ENCODE assay signal across 14 cellular contexts in the genomic region with DNA sequence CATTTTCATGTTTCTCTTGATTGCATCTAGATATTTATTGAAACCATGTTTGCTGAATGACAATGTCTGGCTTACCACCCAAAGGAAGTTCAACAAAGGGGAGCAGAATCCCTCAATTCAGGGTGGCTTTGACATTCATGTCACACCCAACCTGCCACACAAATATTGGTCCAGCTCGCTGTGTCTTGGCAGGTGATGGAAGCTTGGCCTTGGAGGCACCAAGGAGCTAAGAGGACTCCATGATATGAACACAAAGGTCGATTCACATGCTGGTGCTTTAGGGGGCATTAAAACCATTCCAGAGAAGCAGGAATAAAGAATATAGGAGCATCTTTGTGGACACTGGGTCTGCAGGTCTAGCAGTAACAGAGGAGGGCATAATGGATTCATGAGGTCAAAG.
DNase-seq lines count a peak whose midpoint lies in the region; ATAC-seq and TF ChIP-seq lines count a peak whose summit lies in the region.
"Had no signal": no experiment of that assay in that cellular context is flagged by ENCODE, and none has a peak within 500 bp of the region (broad histone marks: within the 10 kb centered on the region; RNA-seq: fewer than 3 reads in every experiment).

No MANE protein-coding gene starts in this region.

- H3K4me3 ChIP-seq in Jurkat, Clone E6-1 (ENCODE audit: low read length), result peak overlapping the region; percentile 40
- peak overlapping the region; percentile 33 for H3K4me3 ChIP-seq in naive thymus-derived CD4-positive, alpha-beta T cell (ENCODE audit: low read length)
- no peak overlapping the region for H3K4me3 ChIP-seq in coronary artery
- H3K4me3 ChIP-seq: adrenal gland, cardiac muscle cell, upper lobe of right lung had no signal

- no peaks in the 10 kb centered on the region for H3K27me3 Mint-ChIP-seq in T-helper 2 cell treated with Interferon-gamma antibody and Interleukin-4, amounts not matched to agents 5 μg/mL and 100 μg/mL, for 36 hours (ENCODE audit: low read depth)
- H3K27me3 Mint-ChIP-seq in activated T-helper 2 cell treated with anti-CD3 and anti-CD28 coated beads, Interferon-gamma antibody, Interleukin-2, Interleukin-4, amounts not matched to agents 10 μg/mL and 5 μg/mL and 100 μg/mL, durations not matched to agents 14 hours and 24 hours and 36 hours (ENCODE audit: low read depth), result no peaks in the 10 kb centered on the region
- no peaks in the 10 kb centered on the region for H3K27me3 Mint-ChIP-seq in naive thymus-derived CD4-positive, alpha-beta T cell

- no peak for TF ChIP-seq CTCF in coronary artery (IDR thresholded peaks at IDR 0.05)

- no peaks in the 10 kb centered on the region for H3K36me3 ChIP-seq in naive thymus-derived CD4-positive, alpha-beta T cell (ENCODE audit: control insufficient read depth in 2 of 3, insufficient read depth in 3 of 3, low read length in 3 of 3)
- H3K36me3 ChIP-seq: adrenal gland, cardiac muscle cell, upper lobe of right lung had no signal

- H3K4me3 Mint-ChIP-seq in T-helper 2 cell treated with Interferon-gamma antibody and Interleukin-4, amounts not matched to agents 5 μg/mL and 100 μg/mL, for 36 hours, result peak overlapping the region; percentile 76
- peak overlapping the region; percentile 72 for H3K4me3 Mint-ChIP-seq in activated T-helper 2 cell treated with anti-CD3 and anti-CD28 coated beads, Interferon-gamma antibody, Interleukin-2, Interleukin-4, amounts not matched to agents 10 μg/mL and 5 μg/mL and 100 μg/mL, durations not matched to agents 14 hours and 24 hours and 36 hours (ENCODE audit: low read depth)
- peak overlapping the region; percentile 39 to 88 (median 78) for H3K4me3 Mint-ChIP-seq in naive thymus-derived CD4-positive, alpha-beta T cell
- H3K4me3 Mint-ChIP-seq: H9 had no signal

- H3K9me3 Mint-ChIP-seq in T-helper 2 cell treated with Interferon-gamma antibody and Interleukin-4, amounts not matched to agents 5 μg/mL and 100 μg/mL, for 36 hours, result no peaks in the 10 kb centered on the region
- H3K9me3 Mint-ChIP-seq in activated T-helper 2 cell treated with anti-CD3 and anti-CD28 coated beads, Interferon-gamma antibody, Interleukin-2, Interleukin-4, amounts not matched to agents 10 μg/mL and 5 μg/mL and 100 μg/mL, durations not matched to agents 14 hours and 24 hours and 36 hours, result no peaks in the 10 kb centered on the region
- H3K9me3 Mint-ChIP-seq in naive thymus-derived CD4-positive, alpha-beta T cell, result peaks cover 0 to 6% (median 0%) of the 10 kb centered on the region in 11 donors
- H3K9me3 Mint-ChIP-seq: H9 had no signal

- CTCF ChIA-PET in naive thymus-derived CD4-positive, alpha-beta T cell (lab: Charles Lee), result interaction anchor here (0.9 to 3.7 kb wide), 7 partner anchors 41 to 116 kb away, joined by 3 to 26 read pairs (median 5); a partner anchor contains a TSS

- POLR2A ChIA-PET in naive thymus-derived CD4-positive, alpha-beta T cell (lab: Charles Lee), result interaction anchor here (0.6 to 4.4 kb wide), 19 partner anchors 12 to 116 kb away, joined by 3 to 36 read pairs (median 5); no protein-coding TSS in a partner anchor

- H3K36me3 Mint-ChIP-seq in T-helper 2 cell treated with Interferon-gamma antibody and Interleukin-4, amounts not matched to agents 5 μg/mL and 100 μg/mL, for 36 hours (ENCODE audit: low read depth), result peaks cover 19% of the 10 kb centered on the region
- H3K36me3 Mint-ChIP-seq in activated T-helper 2 cell treated with anti-CD3 and anti-CD28 coated beads, Interferon-gamma antibody, Interleukin-2, Interleukin-4, amounts not matched to agents 10 μg/mL and 5 μg/mL and 100 μg/mL, durations not matched to agents 14 hours and 24 hours and 36 hours (ENCODE audit: low read depth), result peaks cover 19% of the 10 kb centered on the region
- peaks cover 0 to 13% (median under 1%) of the 10 kb centered on the region in 5 donors for H3K36me3 Mint-ChIP-seq in naive thymus-derived CD4-positive, alpha-beta T cell

- peak overlapping the region; percentile 81 for H3K27ac ChIP-seq in naive thymus-derived CD4-positive, alpha-beta T cell (ENCODE audit: low read depth, low read length)
- H3K27ac ChIP-seq in coronary artery, result no peak overlapping the region
- H3K27ac ChIP-seq: adrenal gland, cardiac muscle cell, upper lobe of right lung had no signal

- no peaks in the 10 kb centered on the region for H3K9me3 ChIP-seq in naive thymus-derived CD4-positive, alpha-beta T cell (ENCODE audit: control insufficient read depth in 2 of 3, low read length in 3 of 3)
- H3K9me3 ChIP-seq: adrenal gland, upper lobe of right lung had no signal

- no peak for ATAC-seq in naive thymus-derived CD4-positive, alpha-beta T cell
- ATAC-seq in GM18517 (IDR thresholded peaks at IDR 0.05; ENCODE audit: unreplicated experiment), result no peak

- peaks cover 83% of the 10 kb centered on the region for H3K4me1 Mint-ChIP-seq in T-helper 2 cell treated with Interferon-gamma antibody and Interleukin-4, amounts not matched to agents 5 μg/mL and 100 μg/mL, for 36 hours (ENCODE audit: low read depth)
- peaks cover 82% of the 10 kb centered on the region for H3K4me1 Mint-ChIP-seq in activated T-helper 2 cell treated with anti-CD3 and anti-CD28 coated beads, Interferon-gamma antibody, Interleukin-2, Interleukin-4, amounts not matched to agents 10 μg/mL and 5 μg/mL and 100 μg/mL, durations not matched to agents 14 hours and 24 hours and 36 hours (ENCODE audit: low read depth)
- peaks cover 68 to 93% (median 89%) of the 10 kb centered on the region in 7 donors for H3K4me1 Mint-ChIP-seq in naive thymus-derived CD4-positive, alpha-beta T cell
- H3K4me1 Mint-ChIP-seq: H9 had no signal

- peaks cover 52 to 68% of the 10 kb centered on the region in 2 donors for H3K4me1 ChIP-seq in naive thymus-derived CD4-positive, alpha-beta T cell (ENCODE audit: control insufficient read depth in 2 of 2, insufficient read depth in 2 of 2, low read length in 2 of 2)
- H3K4me1 ChIP-seq: adrenal gland had no signal

- H3K27ac Mint-ChIP-seq in T-helper 2 cell treated with Interferon-gamma antibody and Interleukin-4, amounts not matched to agents 5 μg/mL and 100 μg/mL, for 36 hours, result peak overlapping the region; percentile 97
- H3K27ac Mint-ChIP-seq in activated T-helper 2 cell treated with anti-CD3 and anti-CD28 coated beads, Interferon-gamma antibody, Interleukin-2, Interleukin-4, amounts not matched to agents 10 μg/mL and 5 μg/mL and 100 μg/mL, durations not matched to agents 14 hours and 24 hours and 36 hours, result peak overlapping the region; percentile 91
- H3K27ac Mint-ChIP-seq in naive thymus-derived CD4-positive, alpha-beta T cell, result peak overlapping the region; percentile 83 to 97 (median 94)
- H3K27ac Mint-ChIP-seq: H9 had no signal

- DNase-seq in T-helper 2 cell treated with Interferon-gamma antibody and Interleukin-4, amounts not matched to agents 5 μg/mL and 100 μg/mL, for 36 hours (ENCODE audit: low spot score), result no peak
- DNase-seq in T-helper 2 cell (no peak), coronary artery (ENCODE audit: low spot score) (no peak)
- no peak for DNase-seq in Jurkat, Clone E6-1 (ENCODE audit: low read depth, low spot score)
- no peak for DNase-seq in activated T-helper 2 cell treated with anti-CD3 and anti-CD28 coated beads, Interferon-gamma antibody, Interleukin-2, Interleukin-4, amounts not matched to agents 10 μg/mL and 5 μg/mL and 100 μg/mL, durations not matched to agents 14 hours and 24 hours and 36 hours (ENCODE audit: low spot score)
- no peak for DNase-seq in naive thymus-derived CD4-positive, alpha-beta T cell
- no peak for DNase-seq in stimulated activated CD4-positive, alpha-beta T cell treated with anti-CD3 and anti-CD28 coated beads, Interleukin-12 subunit alpha, Interleukin-12 subunit beta, amount 100 ng/mL, for 4 hours
- DNase-seq: 8988T, adrenal gland, H9, mesenchymal stem cell, upper lobe of right lung had no signal

- no peaks in the 10 kb centered on the region for H3K27me3 ChIP-seq in naive thymus-derived CD4-positive, alpha-beta T cell (ENCODE audit: control insufficient read depth in 2 of 2, insufficient read depth in 2 of 2, low read length in 2 of 2)
- H3K27me3 ChIP-seq: upper lobe of right lung had no signal

- intact Hi-C loops in activated T-helper 2 cell treated with anti-CD3 and anti-CD28 coated beads, Interferon-gamma antibody, Interleukin-2, Interleukin-4, amounts not matched to agents 10 μg/mL and 5 μg/mL and 100 μg/mL, durations not matched to agents 14 hours and 24 hours and 36 hours (cut with micrococcal nuclease), result loop anchor here (2.0 to 5.0 kb wide), 3 partner anchors 33 to 48 kb away; no protein-coding TSS in a partner anchor
- intact Hi-C loops in naive thymus-derived CD4-positive, alpha-beta T cell (cut with micrococcal nuclease), result loop anchor here (1.0 to 2.0 kb wide), 8 partner anchors 16 to 114 kb away; no protein-coding TSS in a partner anchor
